ENCODE assay signal across 8 cellular contexts in genomic region chr7:22109761-22110160, GRCh38.
DNase-seq lines count a peak whose midpoint lies in the region; ATAC-seq and TF ChIP-seq lines count a peak whose summit lies in the region.

No MANE protein-coding gene starts in this region.

- no peaks in the 10 kb centered on the region for H3K9me3 Mint-ChIP-seq in Caco-2 (ENCODE audit: unreplicated experiment)

- TF ChIP-seq CTCF in Caco-2 (IDR thresholded peaks at IDR 0.05; ENCODE audit: insufficient read depth in 1 of 2, low read depth in 1 of 2, low read length in 1 of 2, severe bottlenecking in 1 of 2, unreplicated experiment in 1 of 2) (peak in 1 of 2 experiments; percentile 19), adrenal gland (IDR thresholded peaks at IDR 0.05) (peak in 1 of 6 experiments; percentile 9)

- no peak overlapping the region for H3K27ac ChIP-seq in adrenal gland

- no peaks in the 10 kb centered on the region for H3K27me3 ChIP-seq in Caco-2 (replicated peaks; ENCODE audit: control insufficient read depth, insufficient read depth, low read length)
- H3K27me3 ChIP-seq in adrenal gland = no peaks in the 10 kb centered on the region

- no peaks in the 10 kb centered on the region for H3K36me3 ChIP-seq in Caco-2 (ENCODE audit: control insufficient read depth, insufficient read depth, low read length)
- H3K36me3 ChIP-seq in adrenal gland (replicated peaks in 1 of 2) = no peaks in the 10 kb centered on the region

- BruUV-seq in Caco-2 (replicated peaks; lab: Mats Ljungman, UMichigan) = no TSS peak

- 50 to 62% (median 57%) methylated on average over 5 to 7 of the region's 7 CpGs for WGBS in adrenal gland, 4 donors

- POLR2A ChIA-PET in Caco-2 (lab: Charles Lee) (no interaction called here), HEK293T (lab: Yijun Ruan, JAX) (no interaction called here)

- H3K9me3 ChIP-seq in Caco-2 (no peaks in the 10 kb centered on the region; the same call in 1 of the 2 replicates), adrenal gland (replicated peaks in 1 of 3) (no peaks in the 10 kb centered on the region)

- intact Hi-C loops in Caco-2 (cut with micrococcal nuclease; ENCODE audit: unreplicated experiment) = loop anchor here (1.0 kb wide), 3 partner anchors 187 to 392 kb away; no protein-coding TSS in a partner anchor
- intact Hi-C loops in adrenal gland (cut with DNase I) = loop anchor here (2.0 to 5.0 kb wide), 2 partner anchors 378 to 379 kb away; no protein-coding TSS in a partner anchor
- intact Hi-C loops in left colon (cut with DNase I, micrococcal nuclease) = loop anchor here (5.0 to 10.0 kb wide), 2 partner anchors 375 to 378 kb away; no protein-coding TSS in a partner anchor
- intact Hi-C loops in posterior vena cava (cut with DNase I) = loop anchor here (1.0 to 10.0 kb wide), 2 partner anchors 145 to 380 kb away; no protein-coding TSS in a partner anchor

- no peaks in the 10 kb centered on the region for H3K4me1 Mint-ChIP-seq in Caco-2 (ENCODE audit: low read depth, unreplicated experiment)

- DNase-seq in Caco-2 (peak; percentile 43 to 57), HEK293T (ENCODE audit: extremely low spot score) (peak; percentile 47), adrenal gland (peak in 6 of 7 donors; percentile 21 to 64 (median 33)), left colon (peak in 1 of 2 donors; percentile 40), NCI-H2029 treated with DMSO at 0.1 percent for 48 hours (lab: John Stamatoyannopoulos, UW) (no peak), posterior vena cava (ENCODE audit: low spot score) (no peak)

- H3K4me3 ChIP-seq in Caco-2 (ENCODE audit: low read depth, low read length) = no peak overlapping the region
- H3K4me3 ChIP-seq in adrenal gland = no peak overlapping the region

- no peak overlapping the region for H3K4me3 Mint-ChIP-seq in Caco-2 (ENCODE audit: unreplicated experiment)

- H3K27ac Mint-ChIP-seq in Caco-2 (ENCODE audit: unreplicated experiment) = no peak overlapping the region

- TF ChIP-seq POLR2A in adrenal gland (IDR thresholded peaks at IDR 0.05) = no peak

- H3K4me1 ChIP-seq in Caco-2 (no peaks in the 10 kb centered on the region), adrenal gland (replicated peaks in 1 of 2) (no peaks in the 10 kb centered on the region)

- peaks cover 3% of the 10 kb centered on the region for H3K27me3 Mint-ChIP-seq in Caco-2 (ENCODE audit: insufficient read depth, unreplicated experiment)

- no peaks in the 10 kb centered on the region for H3K36me3 Mint-ChIP-seq in Caco-2 (ENCODE audit: insufficient read depth, unreplicated experiment)

- CTCF ChIA-PET in Caco-2 (lab: Charles Lee) = interaction anchor here (0.6 to 1.5 kb wide), 17 partner anchors 9 to 377 kb away, joined by 3 to 17 read pairs (median 3); no protein-coding TSS in a partner anchor
- CTCF ChIA-PET in HEK293T (lab: Yijun Ruan, JAX) = interaction anchor here (0.6 to 2.3 kb wide), 22 partner anchors 8 to 391 kb away, joined by 3 to 14 read pairs (median 5); partner anchors contain the start of gene STEAP1B

- peak; percentile 43 for ATAC-seq in left colon
- ATAC-seq in HG03460 (IDR thresholded peaks at IDR 0.05; ENCODE audit: unreplicated experiment) = no peak
- no peak for ATAC-seq in GM18502 (IDR thresholded peaks at IDR 0.05; ENCODE audit: poor library complexity, unreplicated experiment)

TF ChIP-seq in HEK293T, 16 proteins besides CTCF, POLR2A, EP300 and RAD21:
- no peak for TF ChIP-seq BHLHE40 (IDR thresholded peaks at IDR 0.05; ENCODE audit: borderline replicate concordance)
- TF ChIP-seq NFRKB (IDR thresholded peaks at IDR 0.05) = no peak
- TF ChIP-seq TARDBP (IDR thresholded peaks at IDR 0.05) = no peak
- TF ChIP-seq L3MBTL2 (conservative IDR thresholded peaks at IDR 0.05) = no peak
- no peak for TF ChIP-seq ARNT (IDR thresholded peaks at IDR 0.05)
- TF ChIP-seq HDGF (IDR thresholded peaks at IDR 0.05; ENCODE audit: borderline replicate concordance) = no peak
- no peak for TF ChIP-seq LEF1 (IDR thresholded peaks at IDR 0.05; ENCODE audit: borderline replicate concordance)
- TF ChIP-seq PKNOX1 (IDR thresholded peaks at IDR 0.05) = no peak
- no peak for TF ChIP-seq FOXK2 (IDR thresholded peaks at IDR 0.05)
- TF ChIP-seq FOXA1 (IDR thresholded peaks at IDR 0.05) = no peak
- no peak for TF ChIP-seq FOXM1 (IDR thresholded peaks at IDR 0.05; ENCODE audit: borderline replicate concordance)
- no peak for TF ChIP-seq SUZ12 (IDR thresholded peaks at IDR 0.05)
- no peak for TF ChIP-seq CTBP1 (IDR thresholded peaks at IDR 0.05; ENCODE audit: borderline replicate concordance)
- no peak for TF ChIP-seq ZNF384 (IDR thresholded peaks at IDR 0.05)
- TF ChIP-seq SP1 (IDR thresholded peaks at IDR 0.05) = no peak
- no peak for TF ChIP-seq ELF4 (IDR thresholded peaks at IDR 0.05)

Comparison
In these comparisons a context has a peak if more than half of its experiments do, and no peak if none do; other contexts are left out.
1. DNase-seq: peak in Caco-2 (2 of 2), HEK293T (single experiment) and adrenal gland (6 of 7); none in NCI-H2029 treated with DMSO at 0.1 percent for 48 hours (single experiment) and posterior vena cava (single experiment).